25 cellular contexts compared by ENCODE assay signal in genomic region chr9:120569556-120569955, GRCh38. TPM values are rescaled to one million over a fixed set of nuclear protein-coding genes. Genes with fewer than 3 reads are reported as not detected.
DNase-seq lines count a peak whose midpoint lies in the region; ATAC-seq and TF ChIP-seq lines count a peak whose summit lies in the region.
"Had no signal": no experiment of that assay in that cellular context is flagged by ENCODE, and none has a peak within 500 bp of the region (broad histone marks: within the 10 kb centered on the region; RNA-seq: fewer than 3 reads in every experiment).

No MANE protein-coding gene starts in this region.

- intact Hi-C loops in Panc1 (cut with micrococcal nuclease; ENCODE audit: unreplicated experiment) = no loop called here

- in situ Hi-C loops in Panc1 (cut with HindIII; ENCODE audit: low pct_unique_long_range_greater_than_20kb, low sequenced_read_pairs) = no loop called here

- no peak overlapping the region for H3K4me3 ChIP-seq in AG09309 (ENCODE audit: control insufficient read depth, low read depth, low read length)
- H3K4me3 ChIP-seq in Panc1 (ENCODE audit: low read depth in 2 of 2, low read length in 2 of 2) = no peak overlapping the region

- H3K27me3 Mint-ChIP-seq in brain = no peaks in the 10 kb centered on the region
- H3K27me3 Mint-ChIP-seq: activated CD8-positive, alpha-beta T cell treated with anti-CD3 and anti-CD28 coated beads for 36 hours; activated naive CD8-positive, alpha-beta T cell treated with anti-CD3 and anti-CD28 coated beads, Interleukin-2, amount 10 ng/mL, durations not matched to agents 7 days and 5 days; naive B cell; stimulated activated naive CD8-positive, alpha-beta T cell treated with anti-CD3 and anti-CD28 coated beads, Interleukin-15, amount 100 ng/mL, for 72 hours; type B pancreatic cell had no signal

- H3K4me1 Mint-ChIP-seq in brain = peaks cover 18% of the 10 kb centered on the region
- H3K4me1 Mint-ChIP-seq: stimulated activated naive CD8-positive, alpha-beta T cell treated with anti-CD3 and anti-CD28 coated beads, Interleukin-15, amount 100 ng/mL, for 72 hours had no signal

- CTCF ChIA-PET in Panc1 (lab: Charles Lee) = no interaction called here

- H3K27me3 ChIP-seq in Panc1 (ENCODE audit: control insufficient read depth, insufficient read depth, low read length) = no peaks in the 10 kb centered on the region
- no peaks in the 10 kb centered on the region for H3K27me3 ChIP-seq in layer of hippocampus (ENCODE audit: control insufficient read depth, insufficient read depth, low read length)
- H3K27me3 ChIP-seq: BE2C, neutrophil had no signal

- no peak for ATAC-seq in Panc1
- ATAC-seq: activated CD4-positive, CD25-positive, alpha-beta regulatory T cell treated with anti-CD3 and anti-CD28 coated beads, Interleukin-2, amount 50 U/mL, for 24 hours; activated CD8-positive, alpha-beta T cell treated with anti-CD3 and anti-CD28 coated beads for 36 hours; left ventricle myocardium superior; stimulated activated naive CD8-positive, alpha-beta T cell treated with anti-CD3 and anti-CD28 coated beads, Interleukin-15, amount 100 ng/mL, for 72 hours had no signal

- DNase-seq in AG09309 (ENCODE audit: low read depth) (no peak), Panc1 (ENCODE audit: low read depth, low spot score) (no peak), GM10266 (ENCODE audit: extremely low spot score) (no peak), C1 segment of cervical spinal cord (lab: John Stamatoyannopoulos, UW) (no peak), NCI-H2107 treated with DMSO at 0.1 percent for 48 hours (lab: John Stamatoyannopoulos, UW; ENCODE audit: unreplicated experiment) (no peak)
- DNase-seq in stimulated activated CD4-positive, alpha-beta T cell treated with anti-CD3 and anti-CD28 coated beads, Interleukin-2, amount 100 ng/mL, for 48 hours = no peak
- DNase-seq: activated CD8-positive, alpha-beta T cell treated with anti-CD3 and anti-CD28 coated beads for 36 hours; activated effector memory CD4-positive, alpha-beta T cell treated with Interleukin-2 at 50 U/mL for 16 hours; activated naive CD8-positive, alpha-beta T cell treated with anti-CD3 and anti-CD28 coated beads, Interleukin-2, amount 10 ng/mL, durations not matched to agents 7 days and 5 days; BE2C; dermis blood vessel endothelial cell; DMS53; glutamatergic neuron; left ventricle myocardium superior; naive B cell; NCI-H1092 treated with DMSO at 0.1 percent for 48 hours; NCI-H187 treated with DMSO at 0.1 percent for 48 hours; NCI-H69; SIG-M5; stimulated activated naive CD8-positive, alpha-beta T cell treated with anti-CD3 and anti-CD28 coated beads, Interleukin-15, amount 100 ng/mL, for 72 hours had no signal

- H3K9me3 Mint-ChIP-seq in brain = no peaks in the 10 kb centered on the region
- H3K9me3 Mint-ChIP-seq: activated CD8-positive, alpha-beta T cell treated with anti-CD3 and anti-CD28 coated beads for 36 hours; activated naive CD8-positive, alpha-beta T cell treated with anti-CD3 and anti-CD28 coated beads, Interleukin-2, amount 10 ng/mL, durations not matched to agents 7 days and 5 days; naive B cell; stimulated activated naive CD8-positive, alpha-beta T cell treated with anti-CD3 and anti-CD28 coated beads, Interleukin-15, amount 100 ng/mL, for 72 hours; type B pancreatic cell had no signal

- H3K27ac Mint-ChIP-seq in brain = peak overlapping the region in 3 of 5 experiments; percentile 43 to 80 (median 74)
- H3K27ac Mint-ChIP-seq: activated CD8-positive, alpha-beta T cell treated with anti-CD3 and anti-CD28 coated beads for 36 hours; activated naive CD8-positive, alpha-beta T cell treated with anti-CD3 and anti-CD28 coated beads, Interleukin-2, amount 10 ng/mL, durations not matched to agents 7 days and 5 days; type B pancreatic cell had no signal

- no peaks in the 10 kb centered on the region for H3K9me3 ChIP-seq in Panc1 (ENCODE audit: control insufficient read depth, insufficient read depth, low read depth, low read length)
- H3K9me3 ChIP-seq: BE2C, neutrophil had no signal

- no peaks in the 10 kb centered on the region; the same call in 1 of the 2 replicates for H3K36me3 ChIP-seq in Panc1 (ENCODE audit: control insufficient read depth, insufficient read depth, low read length)

- H3K27ac ChIP-seq in Panc1 (ENCODE audit: low read length) (no peak overlapping the region), layer of hippocampus (ENCODE audit: low read depth, low read length) (peak overlapping the region; percentile 22)
- H3K27ac ChIP-seq: neutrophil had no signal

- BruUV-seq in Panc1 (replicated peaks; lab: Mats Ljungman, UMichigan) = no TSS peak

- TF ChIP-seq CTCF in AG09309 (IDR thresholded peaks at IDR 0.05; ENCODE audit: control insufficient read depth, insufficient read depth, low read depth, low read length, missing control alignments) = peak; percentile 19
- 0 out of 2 replicates have a peak, but pooled peaks have one; percentile 3 for TF ChIP-seq CTCF in Panc1 (IDR thresholded peaks at IDR 0.05)
- no peak for TF ChIP-seq CTCF in brain (conservative IDR thresholded peaks at IDR 0.05)
- no peak for TF ChIP-seq CTCF in GM10266 (IDR thresholded peaks at IDR 0.05; ENCODE audit: control insufficient read depth, insufficient read depth, low read depth, missing control alignments)

- H3K4me3 Mint-ChIP-seq in brain = no peak overlapping the region
- H3K4me3 Mint-ChIP-seq: activated CD8-positive, alpha-beta T cell treated with anti-CD3 and anti-CD28 coated beads for 36 hours; activated naive CD8-positive, alpha-beta T cell treated with anti-CD3 and anti-CD28 coated beads, Interleukin-2, amount 10 ng/mL, durations not matched to agents 7 days and 5 days; naive B cell; stimulated activated naive CD8-positive, alpha-beta T cell treated with anti-CD3 and anti-CD28 coated beads, Interleukin-15, amount 100 ng/mL, for 72 hours; type B pancreatic cell had no signal

- POLR2A ChIA-PET in Panc1 (lab: Charles Lee) = no interaction called here

- H3K4me1 ChIP-seq in Panc1 (ENCODE audit: control insufficient read depth, insufficient read depth, low read length) = no peaks in the 10 kb centered on the region; the same call in 1 of the 2 replicates
- H3K4me1 ChIP-seq: BE2C had no signal

- peaks cover 62% of the 10 kb centered on the region for H3K36me3 Mint-ChIP-seq in brain

RNA-seq across cellular contexts. Expression of gene CDK5RAP2, which starts 10.4 kb away (rescaled TPM):
- 47.7 TPM for total RNA-seq in Panc1 (2021; ENCODE audit: unreplicated experiment)
- polyA plus RNA-seq in Panc1 (2012; ENCODE audit: insufficient read length) = 20.5 TPM
- 74.1 TPM for polyA plus RNA-seq in brain (ENCODE audit: insufficient read depth, low read depth, low replicate concordance)

Comparison
In these comparisons a context has a peak if more than half of its experiments do, and no peak if none do; other contexts are left out.
1. CTCF ChIP-seq: peak in AG09309 (single experiment) and Panc1 (single experiment); none in brain (0 of 2) and GM10266 (single experiment).